ENCODE assay signal across 8 cellular contexts in the genomic region with DNA sequence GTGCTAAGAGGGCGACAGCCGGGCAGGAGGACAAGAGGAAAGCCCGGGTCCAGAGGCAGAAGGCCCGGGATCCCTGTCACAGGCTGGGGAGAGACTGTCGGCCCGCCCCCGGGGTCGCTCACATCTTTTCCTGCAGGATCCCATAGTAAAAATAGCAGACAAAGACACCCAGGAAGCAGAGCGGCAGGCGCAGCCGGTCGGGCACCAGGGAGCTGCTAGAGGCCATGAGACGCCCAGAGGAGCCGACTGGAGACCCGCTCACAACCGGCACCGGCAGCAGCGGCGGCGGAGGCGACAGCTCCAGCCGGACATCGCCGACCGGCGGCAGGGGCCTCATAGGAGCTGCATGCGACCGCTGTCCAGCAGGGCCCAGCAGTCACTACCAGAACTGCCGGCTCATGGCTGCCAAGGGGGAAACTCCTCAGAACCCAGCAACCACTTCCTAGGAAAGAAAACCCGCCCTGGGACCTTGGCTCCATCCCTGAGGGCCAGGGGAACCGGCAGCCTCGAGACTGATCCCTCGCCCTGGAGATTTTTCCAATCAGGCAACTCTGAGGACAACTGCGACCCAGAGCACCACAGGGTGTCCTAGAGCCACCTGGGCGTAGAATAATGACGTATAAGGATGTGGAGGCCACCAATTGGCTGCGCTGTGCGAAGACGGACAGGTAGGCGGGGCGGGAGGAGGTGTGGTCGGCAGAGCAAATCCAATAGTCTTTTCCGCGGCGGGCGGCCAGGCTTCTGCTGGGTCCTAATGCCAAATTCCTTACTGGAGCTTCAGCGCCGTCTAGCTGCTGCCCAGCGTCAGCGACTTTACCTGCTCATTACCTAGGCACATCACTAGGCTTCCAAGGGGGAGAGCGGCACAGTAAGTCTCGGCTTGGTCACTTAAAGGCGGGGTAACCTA. TPM values are rescaled to one million over a fixed set of nuclear protein-coding genes. Genes with fewer than 3 reads are reported as not detected.
DNase-seq lines count a peak whose midpoint lies in the region; ATAC-seq lines count a peak whose summit lies in the region.

A gene with protein sequence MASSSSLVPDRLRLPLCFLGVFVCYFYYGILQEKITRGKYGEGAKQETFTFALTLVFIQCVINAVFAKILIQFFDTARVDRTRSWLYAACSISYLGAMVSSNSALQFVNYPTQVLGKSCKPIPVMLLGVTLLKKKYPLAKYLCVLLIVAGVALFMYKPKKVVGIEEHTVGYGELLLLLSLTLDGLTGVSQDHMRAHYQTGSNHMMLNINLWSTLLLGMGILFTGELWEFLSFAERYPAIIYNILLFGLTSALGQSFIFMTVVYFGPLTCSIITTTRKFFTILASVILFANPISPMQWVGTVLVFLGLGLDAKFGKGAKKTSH (minus strand): TSS at position 357 of the 907 bp plus-strand sequence. CDS start 131 bp downstream, at position 226.

- H3K27ac Mint-ChIP-seq in effector memory CD8-positive, alpha-beta T cell: peak within 1 kb of the TSS; percentile 99

- H2AK5ac ChIP-seq in mesenchymal stem cell (ENCODE audit: low read length, severe bottlenecking): peak within 1 kb of the TSS; percentile 63

- ATAC-seq in GM19468 (IDR thresholded peaks at IDR 0.05; ENCODE audit: extremely low read depth, unreplicated experiment): peak; percentile 75
- ATAC-seq in effector memory CD8-positive, alpha-beta T cell (replicated peaks): peak; percentile 95

- peak within 1 kb of the TSS; percentile 97 for H3K4me3 Mint-ChIP-seq in effector memory CD8-positive, alpha-beta T cell

- H2AFZ ChIP-seq in mesenchymal stem cell (ENCODE audit: low read depth, low read length): peak within 1 kb of the TSS; percentile 70

- no peak within 1 kb of the TSS for H3K14ac ChIP-seq in mesenchymal stem cell (ENCODE audit: low read length in 2 of 2)

- H4K91ac ChIP-seq in mesenchymal stem cell (ENCODE audit: low read length): peak within 1 kb of the TSS; percentile 88

- H3K4me1 Mint-ChIP-seq in effector memory CD8-positive, alpha-beta T cell (ENCODE audit: low read depth in 2 of 2): peaks cover 40 to 47% of the 10 kb centered on the region in 2 donors

- peak within 1 kb of the TSS in 1 of 2 experiments; percentile 91 for H3K18ac ChIP-seq in mesenchymal stem cell (ENCODE audit: low read depth in 1 of 2, low read length in 2 of 2)

- H3K36me3 ChIP-seq in mesenchymal stem cell (ENCODE audit: control insufficient read depth in 1 of 2, insufficient read depth in 2 of 2, low read depth in 1 of 2, low read length in 2 of 2): peaks cover 37 to 42% of the 10 kb centered on the region in 2 experiments

- H2BK12ac ChIP-seq in mesenchymal stem cell (ENCODE audit: low read length in 2 of 2): no peak within 1 kb of the TSS

- no peak within 1 kb of the TSS for H3K23ac ChIP-seq in mesenchymal stem cell (ENCODE audit: low read length in 2 of 2)

- H2BK120ac ChIP-seq in mesenchymal stem cell (ENCODE audit: low read depth, low read length): peak within 1 kb of the TSS; percentile 97

- H3K27me3 ChIP-seq in mesenchymal stem cell (ENCODE audit: control insufficient read depth in 1 of 2, insufficient read depth in 1 of 2, low read length in 2 of 2): no peaks in the 10 kb centered on the region

- peak within 1 kb of the TSS; percentile 97 for H3K27ac ChIP-seq in mesenchymal stem cell (ENCODE audit: low read length, poor library complexity, severe bottlenecking)

- no peaks in the 10 kb centered on the region for H3K9me3 ChIP-seq in mesenchymal stem cell (ENCODE audit: control insufficient read depth, low read length)

- H3K4me1 ChIP-seq in mesenchymal stem cell (ENCODE audit: control insufficient read depth, insufficient read depth, low read depth, low read length): peaks cover 3% of the 10 kb centered on the region

- DNase-seq in COLO829 (ENCODE audit: low spot score) (peak; percentile 100), HT-29 (ENCODE audit: low spot score) (peak; percentile 99), NOMO-1 (lab: John Stamatoyannopoulos, UW; ENCODE audit: unreplicated experiment in 2 of 2) (peak; percentile 98 to 99), mesenchymal stem cell (peak; percentile 99)
- DNase-seq in activated CD8-positive, alpha-beta memory T cell treated with anti-CD3 and anti-CD28 coated beads for 4 hours (ENCODE audit: low read depth in 2 of 2): peak; percentile 94 to 98
- peak; percentile 96 to 97 (median 96) for DNase-seq in effector memory CD8-positive, alpha-beta T cell
- peak; percentile 96 for DNase-seq in stimulated activated CD8-positive, alpha-beta memory T cell treated with anti-CD3 and anti-CD28 coated beads, Interleukin-15, amount 100 ng/mL, for 1 hour (ENCODE audit: low read depth)

- peak within 1 kb of the TSS; percentile 90 for H4K8ac ChIP-seq in mesenchymal stem cell (ENCODE audit: low read length)

- peaks cover 75% of the 10 kb centered on the region for H3K36me3 Mint-ChIP-seq in effector memory CD8-positive, alpha-beta T cell (ENCODE audit: insufficient read depth)

- peak within 1 kb of the TSS in 1 of 2 experiments; percentile 84 for H3K4ac ChIP-seq in mesenchymal stem cell (ENCODE audit: low read depth in 1 of 2, low read length in 2 of 2)

- H3K79me1 ChIP-seq in mesenchymal stem cell (replicated peaks; ENCODE audit: low read length, poor library complexity, severe bottlenecking): peaks cover 29% of the 10 kb centered on the region

- peak within 1 kb of the TSS; percentile 90 for H3K4me2 ChIP-seq in mesenchymal stem cell (ENCODE audit: low read length, poor library complexity, severe bottlenecking)

- peak within 1 kb of the TSS; percentile 99 for H2BK15ac ChIP-seq in mesenchymal stem cell (ENCODE audit: low read depth, poor library complexity, severe bottlenecking)

- 3% methylated on average over 51 of the region's 53 CpGs for WGBS in mesenchymal stem cell

- H2BK5ac ChIP-seq in mesenchymal stem cell (ENCODE audit: low read depth, low read length, poor library complexity, severe bottlenecking): peak within 1 kb of the TSS; percentile 100

- no peaks in the 10 kb centered on the region for H3K9me3 Mint-ChIP-seq in effector memory CD8-positive, alpha-beta T cell

- H3K27me3 Mint-ChIP-seq in effector memory CD8-positive, alpha-beta T cell: no peaks in the 10 kb centered on the region

- H3K9ac ChIP-seq in mesenchymal stem cell (ENCODE audit: low read length): peak within 1 kb of the TSS; percentile 96

- peak within 1 kb of the TSS; percentile 90 to 96 for H3K4me3 ChIP-seq in mesenchymal stem cell (ENCODE audit: insufficient read depth in 1 of 2, low read depth in 1 of 2, low read length in 2 of 2)

RNA-seq across cellular contexts. Expression of the gene that starts here (rescaled TPM):
- 64.0 and 73.7 TPM in 2 replicates for total RNA-seq in HT-29 (2014; rRNA removed; shearing (Covaris generic))
- polyA plus RNA-seq in mesenchymal stem cell (2013, experiment 1 of 2): 58.8 TPM
- polyA plus RNA-seq in mesenchymal stem cell (2013, experiment 2 of 2): 61.6 TPM

Comparison
In these comparisons a context has a peak if more than half of its experiments do, and no peak if none do; other contexts are left out.
1. Peak in every context shown above with its lines: DNase-seq, ATAC-seq, H3K4me3 ChIP-seq and H3K27ac ChIP-seq.